ENCODE assay signal across 10 cellular contexts in the genomic region with DNA sequence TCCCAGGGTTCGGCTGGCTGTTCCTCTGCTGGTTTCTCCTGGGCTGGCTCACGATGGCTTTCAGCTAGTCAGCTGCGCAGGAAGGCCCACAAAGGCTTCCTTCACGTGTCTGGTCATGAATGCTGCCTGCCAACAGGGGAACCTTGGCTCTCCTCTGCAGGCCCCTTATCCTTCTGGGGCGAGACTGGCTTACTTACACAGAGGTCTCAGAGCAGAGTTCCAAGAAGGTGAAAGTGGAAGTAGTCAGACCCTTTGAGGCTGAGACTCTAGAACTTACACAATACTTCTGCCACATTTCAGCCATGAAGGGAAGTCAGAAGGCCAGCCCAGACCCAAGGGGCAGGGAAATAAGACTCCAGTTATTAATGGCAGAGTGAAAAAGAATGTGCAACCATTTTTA.
A peak's percentile ranks its signal among the peaks of the same experiment; 100 is the strongest.
DNase-seq lines count a peak whose midpoint lies in the region; ATAC-seq and TF ChIP-seq lines count a peak whose summit lies in the region.
"Had no signal": no experiment of that assay in that cellular context is flagged by ENCODE, and none has a peak within 500 bp of the region (broad histone marks: within the 10 kb centered on the region; RNA-seq: fewer than 3 reads in every experiment).

No MANE protein-coding gene starts in this region.

- H3K9me3 Mint-ChIP-seq in H9: peaks cover 5 to 8% of the 10 kb centered on the region in 2 experiments; a peak in 4 of 5 replicates
- H3K9me3 Mint-ChIP-seq in naive thymus-derived CD8-positive, alpha-beta T cell: no peaks in the 10 kb centered on the region

- no peaks in the 10 kb centered on the region for H4K20me1 ChIP-seq in H9 (ENCODE audit: control insufficient read depth, insufficient read depth, insufficient read length)

- no peak overlapping the region for H3K18ac ChIP-seq in H9 (ENCODE audit: insufficient read length, low read depth, low read length)

- TF ChIP-seq CTCF in H9 (conservative IDR thresholded peaks at IDR 0.05): no peak
- TF ChIP-seq CTCF in left ventricle myocardium inferior (IDR thresholded peaks at IDR 0.05; ENCODE audit: borderline replicate concordance): no peak
- TF ChIP-seq CTCF in spleen (IDR thresholded peaks at IDR 0.05 in 8 of 11, conservative IDR thresholded peaks at IDR 0.05 in 3 of 11): no peak
- no peak for TF ChIP-seq CTCF in GM13977 (IDR thresholded peaks at IDR 0.05; ENCODE audit: extremely low read depth, insufficient read depth, missing control alignments)

- H3K27ac ChIP-seq in H9 (ENCODE audit: insufficient read length, low read depth, low read length) (no peak overlapping the region), left ventricle myocardium inferior (replicated peaks) (peak overlapping the region; percentile 79), spleen (peak overlapping the region in 5 of 8 donors; percentile 34 to 75 (median 57))

- H2BK20ac ChIP-seq in H9 (ENCODE audit: low read depth, low read length, poor library complexity, severe bottlenecking): no peak overlapping the region

- no peaks in the 10 kb centered on the region for H3K9me3 ChIP-seq in H9 (ENCODE audit: control insufficient read depth, low read depth, low read length)
- H3K9me3 ChIP-seq in left ventricle myocardium inferior (replicated peaks): no peaks in the 10 kb centered on the region
- H3K9me3 ChIP-seq in spleen: no peaks in the 10 kb centered on the region

- no peak overlapping the region for H2BK5ac ChIP-seq in H9 (ENCODE audit: insufficient read length, low read length)

- H4K91ac ChIP-seq in H9 (ENCODE audit: insufficient read length, low read depth, low read length): no peak overlapping the region

- DNase-seq in H9: peak; percentile 21
- DNase-seq in UCSD-AML1 (lab: John Stamatoyannopoulos, UW; ENCODE audit: unreplicated experiment): peak; percentile 43
- no peak for DNase-seq in left ventricle myocardium inferior
- no peak for DNase-seq in spleen
- no peak for DNase-seq in stimulated activated CD4-positive, alpha-beta T cell treated with anti-CD3 and anti-CD28 coated beads, Interleukin-2, amount 100 ng/mL, for 48 hours
- DNase-seq in GM13977 (ENCODE audit: low spot score): no peak
- DNase-seq in naive thymus-derived CD8-positive, alpha-beta T cell: no peak
- DNase-seq: kidney glomerular epithelial cell, T-helper 1 cell had no signal

- H2BK15ac ChIP-seq in H9 (ENCODE audit: low read depth, low read length): no peak overlapping the region

- no peak overlapping the region for H3K4ac ChIP-seq in H9 (ENCODE audit: low read depth, low read length)

- H3K36me3 ChIP-seq in left ventricle myocardium inferior (no peaks in the 10 kb centered on the region), spleen (no peaks in the 10 kb centered on the region)

- no peak overlapping the region for H2AK5ac ChIP-seq in H9 (ENCODE audit: insufficient read length, low read length)

- no peak overlapping the region for H3T11ph ChIP-seq in H9 (ENCODE audit: low read length)

- no peaks in the 10 kb centered on the region for H3K27me3 Mint-ChIP-seq in H9 (ENCODE audit: low read depth)
- peaks cover 0 to 6% (median 0%) of the 10 kb centered on the region in 5 donors for H3K27me3 Mint-ChIP-seq in naive thymus-derived CD8-positive, alpha-beta T cell

- H3K4me1 ChIP-seq in H9 (ENCODE audit: insufficient read depth, low read length) (peaks cover under 1% of the 10 kb centered on the region; the same call in 1 of the 2 replicates), left ventricle myocardium inferior (peaks cover 67% of the 10 kb centered on the region), spleen (peaks cover 0 to 34% (median 2%) of the 10 kb centered on the region in 6 donors)

- H2BK12ac ChIP-seq in H9 (ENCODE audit: insufficient read length, low read depth, low read length): no peak overlapping the region

- ATAC-seq in HG02571 (IDR thresholded peaks at IDR 0.05; ENCODE audit: unreplicated experiment): no peak
- ATAC-seq in naive thymus-derived CD8-positive, alpha-beta T cell: no peak

- H3K4me1 Mint-ChIP-seq in H9: peaks cover 33 to 42% of the 10 kb centered on the region in 2 experiments
- peaks cover 4 to 16% (median 5%) of the 10 kb centered on the region in 4 donors for H3K4me1 Mint-ChIP-seq in naive thymus-derived CD8-positive, alpha-beta T cell

- no peak overlapping the region for H3K23ac ChIP-seq in H9 (ENCODE audit: insufficient read length, low read depth, low read length)

- no peak overlapping the region for H3K56ac ChIP-seq in H9 (ENCODE audit: insufficient read length, low read depth, low read length)

- H4K8ac ChIP-seq in H9 (replicated peaks; ENCODE audit: insufficient read length, low read depth, low read length): no peak overlapping the region

- H3K27ac Mint-ChIP-seq in H9: peak overlapping the region in 1 of 3 experiments; percentile 86; a peak in 1 of 7 replicates
- no peak overlapping the region for H3K27ac Mint-ChIP-seq in naive thymus-derived CD8-positive, alpha-beta T cell

- H3K27me3 ChIP-seq in H9 (ENCODE audit: insufficient read depth, low read length) (no peaks in the 10 kb centered on the region), left ventricle myocardium inferior (ENCODE audit: low read depth) (no peaks in the 10 kb centered on the region), spleen (replicated peaks in 1 of 7) (no peaks in the 10 kb centered on the region)

- H2AFZ ChIP-seq in H9 (ENCODE audit: low read length): no peak overlapping the region

- H2BK120ac ChIP-seq in H9 (ENCODE audit: low read depth, low read length, poor library complexity, severe bottlenecking): no peak overlapping the region

- no peaks in the 10 kb centered on the region; the same call in 1 of the 2 replicates for H3K79me2 ChIP-seq in H9 (ENCODE audit: insufficient read depth, low read length)

- in situ Hi-C loops in GM13977 (cut with MboI; ENCODE audit: low pct_unique_long_range_greater_than_20kb, low sequenced_read_pairs, unreplicated experiment): no loop called here

- H3K4me3 Mint-ChIP-seq in H9: no peak overlapping the region
- H3K4me3 Mint-ChIP-seq in naive thymus-derived CD8-positive, alpha-beta T cell: no peak overlapping the region

- TF ChIP-seq POLR2A in spleen (IDR thresholded peaks at IDR 0.05): no peak

- peaks cover 20 to 41% (median 39%) of the 10 kb centered on the region in 3 experiments for H3K36me3 Mint-ChIP-seq in H9 (ENCODE audit: insufficient read depth in 1 of 3, low read depth in 3 of 3)
- no peaks in the 10 kb centered on the region for H3K36me3 Mint-ChIP-seq in naive thymus-derived CD8-positive, alpha-beta T cell

- no peak overlapping the region for H4K5ac ChIP-seq in H9 (ENCODE audit: insufficient read length, low read depth, low read length)

- H3K4me2 ChIP-seq in H9 (ENCODE audit: insufficient read depth, insufficient read length, low read length): no peak overlapping the region

- intact Hi-C loops in left ventricle myocardium inferior (cut with micrococcal nuclease) (loop anchor here (10.0 kb wide), 1 partner anchor 96 kb away; a partner anchor contains a TSS), spleen (cut with DNase I; ENCODE audit: low total_unique reads) (no loop called here)

- POLR2A ChIA-PET in naive thymus-derived CD8-positive, alpha-beta T cell (lab: Charles Lee): no interaction called here

- no peaks in the 10 kb centered on the region for H3K79me1 ChIP-seq in H9 (ENCODE audit: insufficient read depth, low read depth, low read length, poor library complexity, severe bottlenecking)

- H3K4me3 ChIP-seq in left ventricle myocardium inferior (no peak overlapping the region), spleen (no peak overlapping the region)

- WGBS in H9 (ENCODE audit: extremely low coverage, insufficient read length, low lambda C conversion rate): no CpG with 5 or more reads among the region's 5 CpGs
- 39 to 82% (median 62%) methylated on average over 5 of the region's 5 CpGs for WGBS in spleen, 5 donors

- H3K9ac ChIP-seq in H9 (ENCODE audit: extremely low read depth, insufficient read length, low read length): no peak overlapping the region

- H3K14ac ChIP-seq in H9 (ENCODE audit: insufficient read depth, low read length): no peak overlapping the region

- H3K23me2 ChIP-seq in H9 (ENCODE audit: insufficient read length, low read depth, low read length, poor library complexity, severe bottlenecking): no peaks in the 10 kb centered on the region

Comparison
In these comparisons a context has a peak if more than half of its experiments do, and no peak if none do; other contexts are left out.
1. DNase-seq: peak in H9 (single experiment) and UCSD-AML1 (single experiment); none in left ventricle myocardium inferior (single experiment), spleen (single experiment), stimulated activated CD4-positive, alpha-beta T cell treated with anti-CD3 and anti-CD28 coated beads, Interleukin-2, amount 100 ng/mL, for 48 hours (0 of 2), GM13977 (single experiment) and naive thymus-derived CD8-positive, alpha-beta T cell (0 of 10).